Comparison of ENCODE assay signal across 9 cellular contexts in the genomic region with DNA sequence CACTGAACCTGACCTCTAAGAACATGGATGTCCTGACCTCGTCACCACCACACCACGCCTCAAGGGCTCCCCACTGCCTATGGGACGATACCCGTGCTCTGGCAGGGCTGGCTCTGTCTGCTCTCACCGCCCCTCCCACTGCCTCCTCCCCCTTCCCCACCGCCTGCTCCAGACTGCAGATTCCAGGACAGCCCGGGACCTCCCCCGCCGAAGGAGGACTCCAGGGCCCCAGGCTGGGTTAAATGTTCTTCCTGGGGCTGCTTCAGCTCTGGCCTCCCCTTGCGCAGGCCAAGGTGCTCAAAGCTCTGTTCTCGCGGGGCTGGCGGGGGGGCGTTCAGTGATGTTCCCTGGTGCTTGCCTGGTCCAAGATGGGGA. TPM values are rescaled to one million over a fixed set of nuclear protein-coding genes. Genes with fewer than 3 reads are reported as not detected.
DNase-seq lines count a peak whose midpoint lies in the region; ATAC-seq and TF ChIP-seq lines count a peak whose summit lies in the region.
"Had no signal": no experiment of that assay in that cellular context is flagged by ENCODE, and none has a peak within 500 bp of the region (broad histone marks: within the 10 kb centered on the region; RNA-seq: fewer than 3 reads in every experiment).

No MANE protein-coding gene starts in this region.

- no peaks in the 10 kb centered on the region for H3K36me3 Mint-ChIP-seq in activated CD8-positive, alpha-beta memory T cell treated with anti-CD3 and anti-CD28 coated beads, Interleukin-2, amount 10 ng/mL, durations not matched to agents 7 days and 5 days

- peaks cover 42% of the 10 kb centered on the region for H3K27me3 Mint-ChIP-seq in activated CD8-positive, alpha-beta memory T cell treated with anti-CD3 and anti-CD28 coated beads, Interleukin-2, amount 10 ng/mL, durations not matched to agents 7 days and 5 days

- no peaks in the 10 kb centered on the region for H3K9me3 Mint-ChIP-seq in activated CD8-positive, alpha-beta memory T cell treated with anti-CD3 and anti-CD28 coated beads, Interleukin-2, amount 10 ng/mL, durations not matched to agents 7 days and 5 days (ENCODE audit: low read depth)

- H3K27me3 ChIP-seq in NT2/D1 (ENCODE audit: insufficient read depth, insufficient read length) = peaks cover 47% of the 10 kb centered on the region
- H3K27me3 ChIP-seq in colonic mucosa = peaks cover 24% of the 10 kb centered on the region
- peaks cover 18 to 19% of the 10 kb centered on the region in 2 donors for H3K27me3 ChIP-seq in mucosa of rectum (ENCODE audit: control insufficient read depth in 2 of 2, insufficient read depth in 2 of 2, low read length in 2 of 2)

- intact Hi-C loops in colonic mucosa (cut with DNase I) = loop anchor here (5.0 to 10.0 kb wide), 2 partner anchors 62 to 120 kb away; no protein-coding TSS in a partner anchor

- no peak for TF ChIP-seq CTCF in colonic mucosa (IDR thresholded peaks at IDR 0.05)

- peak overlapping the region; percentile 54 for H3K4me3 Mint-ChIP-seq in activated CD8-positive, alpha-beta memory T cell treated with anti-CD3 and anti-CD28 coated beads, Interleukin-2, amount 10 ng/mL, durations not matched to agents 7 days and 5 days

- peak; percentile 49 for DNase-seq in activated CD8-positive, alpha-beta memory T cell treated with anti-CD3 and anti-CD28 coated beads, Interleukin-2, amount 10 ng/mL, durations not matched to agents 7 days and 5 days
- no peak for DNase-seq in activated CD8-positive, alpha-beta memory T cell treated with anti-CD3 and anti-CD28 coated beads for 24 hours
- DNase-seq in NT2/D1 (ENCODE audit: low read depth, low spot score) (peak; percentile 36), colonic mucosa (no peak), NCI-H1417 treated with DMSO at 0.1 percent for 48 hours (lab: John Stamatoyannopoulos, UW) (no peak)

- peaks cover 17% of the 10 kb centered on the region for H3K4me1 Mint-ChIP-seq in activated CD8-positive, alpha-beta memory T cell treated with anti-CD3 and anti-CD28 coated beads, Interleukin-2, amount 10 ng/mL, durations not matched to agents 7 days and 5 days

- H3K27ac ChIP-seq in colonic mucosa = no peak overlapping the region
- peak overlapping the region in 1 of 2 donors; percentile 82 for H3K27ac ChIP-seq in mucosa of rectum (ENCODE audit: low read depth in 2 of 2, low read length in 2 of 2)

- H3K9ac ChIP-seq in NT2/D1 (ENCODE audit: insufficient read length, low read depth) (peak overlapping the region; percentile 79), colonic mucosa (ENCODE audit: low read depth in 2 of 2, low read length in 2 of 2) (peak overlapping the region in 1 of 2 donors; percentile 68), mucosa of rectum (ENCODE audit: low read depth in 1 of 2, low read length in 2 of 2) (peak overlapping the region; percentile 13 to 47)

- CTCF ChIA-PET in activated CD8-positive, alpha-beta memory T cell treated with anti-CD3 and anti-CD28 coated beads, Interleukin-2, amount 10 ng/mL, durations not matched to agents 7 days and 5 days (lab: Charles Lee) = interaction anchor here (0.6 to 7.6 kb wide), 22 partner anchors 9 to 454 kb away, joined by 3 to 118 read pairs (median 4); a partner anchor contains a TSS

- no peaks in the 10 kb centered on the region for H3K36me3 ChIP-seq in NT2/D1 (ENCODE audit: insufficient read depth, insufficient read length, low read length)
- H3K36me3 ChIP-seq in colonic mucosa = no peaks in the 10 kb centered on the region
- no peaks in the 10 kb centered on the region for H3K36me3 ChIP-seq in mucosa of rectum (ENCODE audit: control insufficient read depth in 2 of 2, insufficient read depth in 2 of 2, low read length in 2 of 2)
- H3K36me3 ChIP-seq: adrenal gland had no signal

- H3K4me3 ChIP-seq in NT2/D1 (ENCODE audit: insufficient read length, low read depth) = peak overlapping the region; percentile 30
- peak overlapping the region; percentile 27 for H3K4me3 ChIP-seq in colonic mucosa
- H3K4me3 ChIP-seq in mucosa of rectum (ENCODE audit: low read length in 2 of 2) = peak overlapping the region; percentile 6 to 56

- peaks cover 27% of the 10 kb centered on the region for H3K4me1 ChIP-seq in NT2/D1 (ENCODE audit: insufficient read depth, insufficient read length)
- H3K4me1 ChIP-seq in colonic mucosa = peaks cover 12% of the 10 kb centered on the region
- peaks cover 16 to 23% of the 10 kb centered on the region in 2 donors for H3K4me1 ChIP-seq in mucosa of rectum (ENCODE audit: control insufficient read depth in 2 of 2, insufficient read depth in 2 of 2, low read length in 2 of 2)

- H3K27ac Mint-ChIP-seq in activated CD8-positive, alpha-beta memory T cell treated with anti-CD3 and anti-CD28 coated beads, Interleukin-2, amount 10 ng/mL, durations not matched to agents 7 days and 5 days = no peak overlapping the region

- ATAC-seq in activated CD8-positive, alpha-beta memory T cell treated with anti-CD3 and anti-CD28 coated beads, Interleukin-2, amount 10 ng/mL, durations not matched to agents 7 days and 5 days = peak; percentile 31
- ATAC-seq in GM18520 (IDR thresholded peaks at IDR 0.05; ENCODE audit: unreplicated experiment) (no peak), HG03520 (IDR thresholded peaks at IDR 0.05; ENCODE audit: unreplicated experiment) (no peak)

- H3K9me3 ChIP-seq in NT2/D1 (ENCODE audit: insufficient read depth, low read length) (no peaks in the 10 kb centered on the region), colonic mucosa (no peaks in the 10 kb centered on the region), mucosa of rectum (ENCODE audit: control insufficient read depth in 2 of 2, low read length in 2 of 2) (no peaks in the 10 kb centered on the region)
- H3K9me3 ChIP-seq: adrenal gland had no signal

RNA-seq across cellular contexts. Expression of a gene that starts 3.1 kb away (rescaled TPM):
- 1 to 10 TPM; 1.1 to 6.3 TPM for total RNA-seq in activated CD8-positive, alpha-beta memory T cell treated with anti-CD3 and anti-CD28 coated beads, Interleukin-2, amount 10 ng/mL, durations not matched to agents 7 days and 5 days
- total RNA-seq in colonic mucosa = 1 to 10 TPM; 3.5 to 3.8 TPM

RNA-seq across cellular contexts. Expression of a gene that starts 4.0 kb away (rescaled TPM):
- 1 to 10 TPM; 1.3 to 2.2 TPM for total RNA-seq in activated CD8-positive, alpha-beta memory T cell treated with anti-CD3 and anti-CD28 coated beads, Interleukin-2, amount 10 ng/mL, durations not matched to agents 7 days and 5 days
- total RNA-seq in colonic mucosa = 10 to 100 TPM; 64.0 to 77.9 TPM

RNA-seq across cellular contexts. Expression of a gene that starts 13.1 kb away (rescaled TPM):
- 10 to 100 TPM; 76.2 to 94.5 TPM for total RNA-seq in activated CD8-positive, alpha-beta memory T cell treated with anti-CD3 and anti-CD28 coated beads, Interleukin-2, amount 10 ng/mL, durations not matched to agents 7 days and 5 days
- total RNA-seq in colonic mucosa = 10 to 100 TPM; 45.4 to 64.3 TPM

RNA-seq across cellular contexts. Expression of a gene that starts 24.9 kb away (rescaled TPM):
- 10 to 100 TPM; 34.3 to 37.5 TPM for total RNA-seq in activated CD8-positive, alpha-beta memory T cell treated with anti-CD3 and anti-CD28 coated beads, Interleukin-2, amount 10 ng/mL, durations not matched to agents 7 days and 5 days
- total RNA-seq in colonic mucosa = 10 to 100 TPM; 30.1 to 96.8 TPM

RNA-seq across cellular contexts. Expression of a gene that starts 25.1 kb away (rescaled TPM):
- total RNA-seq in activated CD8-positive, alpha-beta memory T cell treated with anti-CD3 and anti-CD28 coated beads, Interleukin-2, amount 10 ng/mL, durations not matched to agents 7 days and 5 days = 100 to 1,000 TPM; 101 to 115 TPM
- 100 to 1,000 TPM in 1 of 2 donors, 10 to 100 TPM in 1; 75.3 to 143 TPM for total RNA-seq in colonic mucosa

Comparison
In these comparisons a context has a peak if more than half of its experiments do, and no peak if none do; other contexts are left out.
1. DNase-seq: peak in activated CD8-positive, alpha-beta memory T cell treated with anti-CD3 and anti-CD28 coated beads, Interleukin-2, amount 10 ng/mL, durations not matched to agents 7 days and 5 days (single experiment) and NT2/D1 (single experiment); none in activated CD8-positive, alpha-beta memory T cell treated with anti-CD3 and anti-CD28 coated beads for 24 hours (single experiment), colonic mucosa (single experiment) and NCI-H1417 treated with DMSO at 0.1 percent for 48 hours (single experiment).
2. RNA of a gene that starts 4.0 kb away (total RNA-seq): 64.0 to 77.9 TPM in colonic mucosa; 1.3 to 2.2 TPM in activated CD8-positive, alpha-beta memory T cell treated with anti-CD3 and anti-CD28 coated beads, Interleukin-2, amount 10 ng/mL, durations not matched to agents 7 days and 5 days; every median in the first group is over 10 times any median in the second.
3. Peak in every context shown above with its lines, with median percentiles within 50 percentile points of each other: H3K4me3 ChIP-seq.